In the genomic region with DNA sequence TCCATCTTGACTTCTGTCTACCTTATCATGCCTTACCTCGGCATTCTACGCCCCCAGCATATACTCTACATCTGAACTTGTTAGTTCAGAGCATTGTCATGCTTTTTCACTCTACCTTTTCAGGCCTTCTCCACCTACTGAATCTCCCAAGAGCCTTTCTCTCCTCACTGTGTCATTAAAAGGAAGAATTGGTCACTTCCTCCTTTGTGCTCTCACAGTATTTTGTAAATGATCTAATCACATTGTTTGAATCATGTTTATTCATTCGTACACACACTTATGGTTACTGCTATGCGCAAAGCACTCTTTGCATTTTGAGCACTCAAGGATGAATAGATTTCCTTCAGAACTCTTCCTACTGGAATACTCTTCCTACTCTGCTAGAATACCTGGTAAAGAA, we compare ENCODE assay signal across 25 cellular contexts. TPM values are rescaled to one million over a fixed set of nuclear protein-coding genes. Genes with fewer than 3 reads are reported as not detected.
DNase-seq lines count a peak whose midpoint lies in the region; ATAC-seq and TF ChIP-seq lines count a peak whose summit lies in the region.
"Had no signal": no experiment of that assay in that cellular context is flagged by ENCODE, and none has a peak within 500 bp of the region (broad histone marks: within the 10 kb centered on the region; RNA-seq: fewer than 3 reads in every experiment).

No MANE protein-coding gene starts in this region.

- H2BK20ac ChIP-seq in H9 (ENCODE audit: low read depth, low read length, poor library complexity, severe bottlenecking), result no peak overlapping the region

- H2BK5ac ChIP-seq in H9 (ENCODE audit: insufficient read length, low read length), result no peak overlapping the region

- H3T11ph ChIP-seq in H9 (ENCODE audit: low read length), result no peak overlapping the region

- H3K4me3 ChIP-seq in GM23248, result no peak overlapping the region
- H3K4me3 ChIP-seq: colonic mucosa, PC-9, tibial nerve had no signal

- no peak overlapping the region for H3K23ac ChIP-seq in H9 (ENCODE audit: insufficient read length, low read depth, low read length)

- H3K27ac ChIP-seq in GM23248, result no peak overlapping the region
- H3K27ac ChIP-seq in H9 (ENCODE audit: insufficient read length, low read depth, low read length), result no peak overlapping the region
- H3K27ac ChIP-seq: brain microvascular endothelial cell, colonic mucosa, PC-9, tibial nerve had no signal

- H4K8ac ChIP-seq in H9 (replicated peaks; ENCODE audit: insufficient read length, low read depth, low read length), result no peak overlapping the region

- intact Hi-C loops in activated B cell treated with CpG ODN at 0.5 μM for 24 hours (cut with micrococcal nuclease), result loop anchor here (1.0 to 2.0 kb wide), 2 partner anchors 18 to 45 kb away; no protein-coding TSS in a partner anchor

- peaks cover 18% of the 10 kb centered on the region for H3F3A ChIP-seq in GM23248 (ENCODE audit: insufficient read depth)

- CTCF ChIA-PET in activated B cell treated with CpG ODN at 0.5 μM for 24 hours (lab: Charles Lee), result no interaction called here

- H3K27me3 ChIP-seq in GM23248 (replicated peaks; ENCODE audit: insufficient read depth) (no peaks in the 10 kb centered on the region), H9 (ENCODE audit: insufficient read depth, low read length) (no peaks in the 10 kb centered on the region)
- H3K27me3 ChIP-seq: brain microvascular endothelial cell, colonic mucosa, tibial nerve had no signal

- H3K14ac ChIP-seq in H9 (ENCODE audit: insufficient read depth, low read length), result no peak overlapping the region

- H3K4me1 Mint-ChIP-seq in activated B cell treated with CpG ODN at 0.5 μM for 24 hours, result peaks cover 22% of the 10 kb centered on the region
- H3K4me1 Mint-ChIP-seq in H9, result peaks cover 8% of the 10 kb centered on the region in 2 experiments

- H3K56ac ChIP-seq in H9 (ENCODE audit: insufficient read length, low read depth, low read length), result no peak overlapping the region

- H3K27ac Mint-ChIP-seq in activated B cell treated with CpG ODN at 0.5 μM for 24 hours (no peak overlapping the region), H9 (peak overlapping the region in 1 of 3 experiments; percentile 9; a peak in 1 of 7 replicates)
- H3K27ac Mint-ChIP-seq: activated CD4-positive, alpha-beta T cell treated with anti-CD3 and anti-CD28 coated beads, Interleukin-2, amount 10 ng/mL, durations not matched to agents 24 days and 14 days; stimulated activated naive CD8-positive, alpha-beta T cell treated with anti-CD3 and anti-CD28 coated beads, Interleukin-15, Interleukin-2, amounts not matched to agents 100 ng/mL and 50 ng/mL, for 24 hours; T-cell had no signal

- DNase-seq in CD1c-positive myeloid dendritic cell (ENCODE audit: extremely low spot score), result peak; percentile 68
- peak; percentile 21 for DNase-seq in GM23248
- no peak for DNase-seq in activated B cell treated with CpG ODN at 0.5 μM for 24 hours
- peak; percentile 51 for DNase-seq in kidney glomerular epithelial cell (lab: John Stamatoyannopoulos, UW)
- no peak for DNase-seq in NCI-H2171 (lab: John Stamatoyannopoulos, UW)
- DNase-seq in SW 1271 (lab: John Stamatoyannopoulos, UW), result no peak
- no peak for DNase-seq in H9
- DNase-seq: activated CD4-positive, alpha-beta T cell treated with anti-CD3 and anti-CD28 coated beads, Interleukin-2, amount 10 ng/mL, durations not matched to agents 24 days and 14 days; activated effector memory CD4-positive, alpha-beta T cell treated with anti-CD3 and anti-CD28 coated beads, Interleukin-2, amount 50 U/mL, for 16 hours; brain microvascular endothelial cell; colonic mucosa; DMS79 treated with DMSO at 0.1 percent for 48 hours; glutamatergic neuron; mesendoderm; naive B cell; NCI-H774; PC-9; right cardiac atrium; SIG-M5; stimulated activated CD4-positive, alpha-beta T cell treated with anti-CD3 and anti-CD28 coated beads, Interleukin-4, amount 100 ng/mL, for 24 hours; T-cell had no signal

- H2BK120ac ChIP-seq in H9 (ENCODE audit: low read depth, low read length, poor library complexity, severe bottlenecking), result no peak overlapping the region

- H4K91ac ChIP-seq in H9 (ENCODE audit: insufficient read length, low read depth, low read length), result no peak overlapping the region

- no peaks in the 10 kb centered on the region for H3K23me2 ChIP-seq in H9 (ENCODE audit: insufficient read length, low read depth, low read length, poor library complexity, severe bottlenecking)

- ATAC-seq in activated B cell treated with CpG ODN at 0.5 μM for 24 hours (ENCODE audit: low read depth) (peak; percentile 28), GM21526 (IDR thresholded peaks at IDR 0.05; ENCODE audit: low FRiP score, unreplicated experiment) (no peak)
- ATAC-seq: HepG2, right cardiac atrium, T-cell had no signal

- H3K36me3 ChIP-seq in GM23248 (ENCODE audit: low read depth), result no peaks in the 10 kb centered on the region
- H3K36me3 ChIP-seq: brain microvascular endothelial cell, colonic mucosa had no signal

- H3K36me3 Mint-ChIP-seq in activated B cell treated with CpG ODN at 0.5 μM for 24 hours (ENCODE audit: low read depth) (no peaks in the 10 kb centered on the region), H9 (ENCODE audit: insufficient read depth in 1 of 3, low read depth in 3 of 3) (peaks cover 2 to 4% (median 3%) of the 10 kb centered on the region in 3 experiments; a peak in 2 of 7 replicates)
- H3K36me3 Mint-ChIP-seq: T-cell had no signal

- no peak for TF ChIP-seq CTCF in activated B cell treated with CpG ODN at 0.5 μM for 24 hours (IDR thresholded peaks at IDR 0.05)
- TF ChIP-seq CTCF in H9 (conservative IDR thresholded peaks at IDR 0.05), result no peak

- 82 to 84% methylated on average over 4 of the region's 4 CpGs for WGBS in GM23248 (ENCODE audit: low coverage in 1 of 2, low lambda C conversion rate in 2 of 2, missing lambda C conversion rate in 2 of 2), 2 experiments
- no CpG with 5 or more reads among the region's 4 CpGs for WGBS in H9 (ENCODE audit: extremely low coverage, insufficient read length, low lambda C conversion rate)

- H3K4me3 Mint-ChIP-seq in activated B cell treated with CpG ODN at 0.5 μM for 24 hours (no peak overlapping the region), H9 (no peak overlapping the region)
- H3K4me3 Mint-ChIP-seq: activated CD4-positive, alpha-beta T cell treated with anti-CD3 and anti-CD28 coated beads, Interleukin-2, amount 10 ng/mL, durations not matched to agents 24 days and 14 days; naive B cell; stimulated activated naive CD8-positive, alpha-beta T cell treated with anti-CD3 and anti-CD28 coated beads, Interleukin-15, Interleukin-2, amounts not matched to agents 100 ng/mL and 50 ng/mL, for 24 hours; T-cell had no signal

- H4K5ac ChIP-seq in H9 (ENCODE audit: insufficient read length, low read depth, low read length), result no peak overlapping the region

- H3K9me3 Mint-ChIP-seq in activated B cell treated with CpG ODN at 0.5 μM for 24 hours, result no peaks in the 10 kb centered on the region
- no peaks in the 10 kb centered on the region for H3K9me3 Mint-ChIP-seq in H9
- H3K9me3 Mint-ChIP-seq: activated CD4-positive, alpha-beta T cell treated with anti-CD3 and anti-CD28 coated beads, Interleukin-2, amount 10 ng/mL, durations not matched to agents 24 days and 14 days; naive B cell; stimulated activated naive CD8-positive, alpha-beta T cell treated with anti-CD3 and anti-CD28 coated beads, Interleukin-15, Interleukin-2, amounts not matched to agents 100 ng/mL and 50 ng/mL, for 24 hours; T-cell had no signal

- H4K20me1 ChIP-seq in GM23248 (ENCODE audit: insufficient read depth) (peaks cover 11% of the 10 kb centered on the region; the same call in 1 of the 2 replicates), H9 (ENCODE audit: control insufficient read depth, insufficient read depth, insufficient read length) (no peaks in the 10 kb centered on the region)

- H3K4me1 ChIP-seq in GM23248 (ENCODE audit: insufficient read depth) (peaks cover 14% of the 10 kb centered on the region), H9 (ENCODE audit: insufficient read depth, low read length) (no peaks in the 10 kb centered on the region; the same call in 1 of the 2 replicates)
- H3K4me1 ChIP-seq: colonic mucosa had no signal

- POLR2A ChIA-PET in activated B cell treated with CpG ODN at 0.5 μM for 24 hours (lab: Charles Lee), result interaction anchor here (0.7 kb wide), 1 partner anchor 75 kb away, joined by 4 read pairs; no protein-coding TSS in a partner anchor

- in situ Hi-C loops in GM23248 (cut with MboI), result no loop called here

- no peaks in the 10 kb centered on the region for H3K79me1 ChIP-seq in H9 (ENCODE audit: insufficient read depth, low read depth, low read length, poor library complexity, severe bottlenecking)

- no peaks in the 10 kb centered on the region for H3K9me2 ChIP-seq in GM23248 (ENCODE audit: insufficient read depth)

- peaks cover 99% of the 10 kb centered on the region for H3K79me2 ChIP-seq in GM23248 (ENCODE audit: insufficient read depth)
- no peaks in the 10 kb centered on the region for H3K79me2 ChIP-seq in H9 (ENCODE audit: insufficient read depth, low read length)

- no peak overlapping the region for H3K4ac ChIP-seq in H9 (ENCODE audit: low read depth, low read length)

- H3K4me2 ChIP-seq in GM23248 (ENCODE audit: unreplicated experiment) (no peak overlapping the region), H9 (ENCODE audit: insufficient read depth, insufficient read length, low read length) (no peak overlapping the region)
- H3K4me2 ChIP-seq: PC-9 had no signal

- no peak overlapping the region for H2BK15ac ChIP-seq in H9 (ENCODE audit: low read depth, low read length)

- no peak overlapping the region for H3K18ac ChIP-seq in H9 (ENCODE audit: insufficient read length, low read depth, low read length)

- H2AK5ac ChIP-seq in H9 (ENCODE audit: insufficient read length, low read length), result no peak overlapping the region

- H3K27me3 Mint-ChIP-seq in activated B cell treated with CpG ODN at 0.5 μM for 24 hours (no peaks in the 10 kb centered on the region), H9 (ENCODE audit: low read depth) (no peaks in the 10 kb centered on the region)
- H3K27me3 Mint-ChIP-seq: activated CD4-positive, alpha-beta T cell treated with anti-CD3 and anti-CD28 coated beads, Interleukin-2, amount 10 ng/mL, durations not matched to agents 24 days and 14 days; naive B cell; stimulated activated naive CD8-positive, alpha-beta T cell treated with anti-CD3 and anti-CD28 coated beads, Interleukin-15, Interleukin-2, amounts not matched to agents 100 ng/mL and 50 ng/mL, for 24 hours; T-cell had no signal

- no peak overlapping the region for H2BK12ac ChIP-seq in H9 (ENCODE audit: insufficient read length, low read depth, low read length)

- H3K9ac ChIP-seq in GM23248 (no peak overlapping the region), H9 (ENCODE audit: extremely low read depth, insufficient read length, low read length) (no peak overlapping the region)

- H2AFZ ChIP-seq in GM23248, result no peak overlapping the region
- no peak overlapping the region for H2AFZ ChIP-seq in H9 (ENCODE audit: low read length)
- H2AFZ ChIP-seq: PC-9 had no signal

- H3K9me3 ChIP-seq in GM23248 (ENCODE audit: low read depth) (no peaks in the 10 kb centered on the region), H9 (ENCODE audit: control insufficient read depth, low read depth, low read length) (no peaks in the 10 kb centered on the region)
- H3K9me3 ChIP-seq: colonic mucosa, tibial nerve had no signal

RNA-seq across cellular contexts. Expression of a gene that starts 15.7 kb away (rescaled TPM):
- total RNA-seq in GM23248 (2014; rRNA removed; shearing (Covaris generic)), result 36.1 and 43.8 TPM in 2 replicates
- 39.9 and 42.7 TPM in 2 replicates for polyA plus RNA-seq in GM23248 (2016; fragmentation: Nextera tagmentation; extraction: Ambion mirVana)
- 129 and 136 TPM in 2 replicates for total RNA-seq in activated B cell treated with CpG ODN at 0.5 μM for 24 hours
- total RNA-seq in H9 (2021), result 14.8 and 15.5 TPM in 2 replicates

RNA-seq across cellular contexts. Expression of a gene that starts 26.4 kb away (rescaled TPM):
- total RNA-seq in GM23248 (2014; rRNA removed; shearing (Covaris generic)), result 7.5 and 11.8 TPM in 2 replicates
- polyA plus RNA-seq in GM23248 (2016; fragmentation: Nextera tagmentation; extraction: Ambion mirVana), result 13.4 and 14.0 TPM in 2 replicates
- 8.6 and 9.0 TPM in 2 replicates for total RNA-seq in activated B cell treated with CpG ODN at 0.5 μM for 24 hours
- total RNA-seq in H9 (2021), result 7.1 and 7.2 TPM in 2 replicates

Comparison
In these comparisons a context has a peak if more than half of its experiments do, and no peak if none do; other contexts are left out.
1. DNase-seq: peak in CD1c-positive myeloid dendritic cell (single experiment), GM23248 (single experiment) and kidney glomerular epithelial cell (single experiment); none in activated B cell treated with CpG ODN at 0.5 μM for 24 hours (single experiment), NCI-H2171 (single experiment), SW 1271 (0 of 2) and H9 (single experiment).